20 cellular contexts compared by ENCODE assay signal in genomic region chr11:132716037-132716436, GRCh38.
DNase-seq lines count a peak whose midpoint lies in the region; ATAC-seq and TF ChIP-seq lines count a peak whose summit lies in the region.
"Had no signal": no experiment of that assay in that cellular context is flagged by ENCODE, and none has a peak within 500 bp of the region (broad histone marks: within the 10 kb centered on the region; RNA-seq: fewer than 3 reads in every experiment).

No MANE protein-coding gene starts in this region.

- CTCF ChIA-PET in activated CD4-positive, alpha-beta T cell treated with anti-CD3 and anti-CD28 coated beads for 36 hours (lab: Charles Lee), result no interaction called here
- CTCF ChIA-PET in Caco-2 (lab: Charles Lee), result no interaction called here

- H3K9me3 ChIP-seq in DND-41 (ENCODE audit: insufficient read depth, low read length, severe bottlenecking), result no peaks in the 10 kb centered on the region
- H3K9me3 ChIP-seq in Caco-2, result peaks cover 4% of the 10 kb centered on the region; the same call in 1 of the 2 replicates
- H3K9me3 ChIP-seq: A549 had no signal

- H3K27ac ChIP-seq in DND-41 (ENCODE audit: low read length), result peak overlapping the region; percentile 22; the same call in 1 of the 2 replicates
- no peak overlapping the region for H3K27ac ChIP-seq in mesendoderm (ENCODE audit: low read depth, low read length)
- H3K27ac ChIP-seq: 22Rv1; A549; BLaER1 treated with 17β-estradiol and CSF1 and Interleukin-3, amounts not matched to agents 10 nM and 100 nM; C4-2B had no signal

- no peaks in the 10 kb centered on the region for H3K79me1 ChIP-seq in mesendoderm (ENCODE audit: low read length)

- H3K4ac ChIP-seq in mesendoderm (ENCODE audit: low read depth, low read length), result no peak overlapping the region

- H3K27ac Mint-ChIP-seq in activated CD4-positive, alpha-beta T cell treated with anti-CD3 and anti-CD28 coated beads for 36 hours, result peak overlapping the region; percentile 4
- no peak overlapping the region for H3K27ac Mint-ChIP-seq in Caco-2 (ENCODE audit: unreplicated experiment)
- H3K27ac Mint-ChIP-seq: B cell; CD4-positive, alpha-beta T cell; CD8-positive, alpha-beta T cell had no signal

- TF ChIP-seq CTCF in DND-41 (IDR thresholded peaks at IDR 0.05; ENCODE audit: borderline replicate concordance, extremely low read depth, low read length, poor library complexity, severe bottlenecking), result no peak
- no peak for TF ChIP-seq CTCF in Caco-2 (IDR thresholded peaks at IDR 0.05; ENCODE audit: insufficient read depth in 1 of 2, low read depth in 1 of 2, low read length in 1 of 2, severe bottlenecking in 1 of 2, unreplicated experiment in 1 of 2)

- H3K4me2 ChIP-seq in DND-41 (ENCODE audit: insufficient read depth, low read length) (no peak overlapping the region), mesendoderm (ENCODE audit: low read length) (no peak overlapping the region)
- H3K4me2 ChIP-seq: A549; BLaER1 treated with 17β-estradiol and CSF1 and Interleukin-3, amounts not matched to agents 10 nM and 100 nM had no signal

- H3K4me1 ChIP-seq in DND-41 (ENCODE audit: insufficient read depth, low read length) (peaks cover 39% of the 10 kb centered on the region), mesendoderm (ENCODE audit: control insufficient read depth, low read depth, low read length) (peaks cover 4% of the 10 kb centered on the region), Caco-2 (no peaks in the 10 kb centered on the region)
- H3K4me1 ChIP-seq: A549 had no signal

- no peak overlapping the region for H3K9ac ChIP-seq in DND-41 (ENCODE audit: low read depth, low read length)
- H3K9ac ChIP-seq in mesendoderm (ENCODE audit: low read length), result no peak overlapping the region
- H3K9ac ChIP-seq: BLaER1 treated with 17β-estradiol and CSF1 and Interleukin-3, amounts not matched to agents 10 nM and 100 nM had no signal

- no peak overlapping the region for H2BK5ac ChIP-seq in mesendoderm (ENCODE audit: low read length)

- ATAC-seq in activated CD4-positive, alpha-beta T cell treated with anti-CD3 and anti-CD28 coated beads for 36 hours, result no peak
- ATAC-seq in DND-41 (ENCODE audit: insufficient read depth, low read depth) (no peak), left lobe of liver (peak; percentile 99)
- ATAC-seq: A549; CD8-positive, alpha-beta T cell had no signal

- no peaks in the 10 kb centered on the region for H3K36me3 Mint-ChIP-seq in activated CD4-positive, alpha-beta T cell treated with anti-CD3 and anti-CD28 coated beads for 36 hours (ENCODE audit: low read depth)
- no peaks in the 10 kb centered on the region for H3K36me3 Mint-ChIP-seq in Caco-2 (ENCODE audit: insufficient read depth, unreplicated experiment)
- H3K36me3 Mint-ChIP-seq: CD8-positive, alpha-beta T cell had no signal

- no peak overlapping the region for H3K4me3 Mint-ChIP-seq in activated CD4-positive, alpha-beta T cell treated with anti-CD3 and anti-CD28 coated beads for 36 hours
- H3K4me3 Mint-ChIP-seq in Caco-2 (ENCODE audit: unreplicated experiment), result no peak overlapping the region
- H3K4me3 Mint-ChIP-seq: B cell; CD4-positive, alpha-beta T cell; CD8-positive, alpha-beta T cell had no signal

- WGBS in mesendoderm (ENCODE audit: extremely low coverage, insufficient coverage, low lambda C conversion rate), result no CpG with 5 or more reads among the region's 2 CpGs

- H3K4me3 ChIP-seq in DND-41 (ENCODE audit: low read depth in 1 of 2, low read length in 2 of 2) (no peak overlapping the region), mesendoderm (ENCODE audit: low read length) (no peak overlapping the region), Caco-2 (ENCODE audit: low read depth, low read length) (no peak overlapping the region)
- H3K4me3 ChIP-seq: A549; BLaER1 treated with 17β-estradiol and CSF1 and Interleukin-3, amounts not matched to agents 10 nM and 100 nM had no signal

- H3K79me2 ChIP-seq in DND-41 (ENCODE audit: insufficient read depth, low read length) (no peaks in the 10 kb centered on the region), mesendoderm (ENCODE audit: control insufficient read depth, insufficient read depth, low read length) (no peaks in the 10 kb centered on the region)

- no peaks in the 10 kb centered on the region for H4K20me1 ChIP-seq in DND-41 (ENCODE audit: insufficient read depth, low read length)
- H4K20me1 ChIP-seq: BLaER1 treated with 17β-estradiol and CSF1 and Interleukin-3, amounts not matched to agents 10 nM and 100 nM had no signal

- H2AK5ac ChIP-seq in mesendoderm (ENCODE audit: low read length), result no peak overlapping the region

- no peak for DNase-seq in activated CD4-positive, alpha-beta T cell treated with anti-CD3 and anti-CD28 coated beads for 36 hours
- DNase-seq in activated CD4-positive, alpha-beta T cell treated with anti-CD3 and anti-CD28 coated beads, Interleukin-2, amount 50 U/mL, for 1 hour, result no peak
- DNase-seq in DND-41 (no peak), left lobe of liver (ENCODE audit: low spot score) (peak; percentile 75), mesendoderm (peak; percentile 7), NCI-H2171 (lab: John Stamatoyannopoulos, UW) (no peak), Caco-2 (no peak)
- DNase-seq: AML-193; CD4-positive, alpha-beta T cell; CD8-positive, alpha-beta T cell; DMS 273 treated with DMSO at 0.1 percent for 48 hours; DMS153; DMS53; DMS79; GF-D8 had no signal

- H3K18ac ChIP-seq in mesendoderm (ENCODE audit: low read length), result no peak overlapping the region

- H4K5ac ChIP-seq in mesendoderm (ENCODE audit: low read length), result no peak overlapping the region

- BruUV-seq in Caco-2 (replicated peaks; lab: Mats Ljungman, UMichigan), result no TSS peak

- H3K4me1 Mint-ChIP-seq in activated CD4-positive, alpha-beta T cell treated with anti-CD3 and anti-CD28 coated beads for 36 hours, result peaks cover 26% of the 10 kb centered on the region
- no peaks in the 10 kb centered on the region for H3K4me1 Mint-ChIP-seq in Caco-2 (ENCODE audit: low read depth, unreplicated experiment)

- H2BK120ac ChIP-seq in mesendoderm (ENCODE audit: low read depth, low read length), result no peak overlapping the region

- no peaks in the 10 kb centered on the region for H3K27me3 ChIP-seq in DND-41 (ENCODE audit: insufficient read depth, low read length, poor library complexity)
- H3K27me3 ChIP-seq in mesendoderm (ENCODE audit: insufficient read depth, low read length, poor library complexity), result no peaks in the 10 kb centered on the region
- H3K27me3 ChIP-seq in Caco-2 (replicated peaks; ENCODE audit: control insufficient read depth, insufficient read depth, low read length), result no peaks in the 10 kb centered on the region

- H4K8ac ChIP-seq in mesendoderm (ENCODE audit: low read depth, low read length), result no peak overlapping the region

- no peaks in the 10 kb centered on the region for H3K9me3 Mint-ChIP-seq in activated CD4-positive, alpha-beta T cell treated with anti-CD3 and anti-CD28 coated beads for 36 hours (ENCODE audit: low read depth)
- H3K9me3 Mint-ChIP-seq in Caco-2 (ENCODE audit: unreplicated experiment), result no peaks in the 10 kb centered on the region
- H3K9me3 Mint-ChIP-seq: CD4-positive, alpha-beta T cell; CD8-positive, alpha-beta T cell had no signal

- no peak overlapping the region for H3K56ac ChIP-seq in mesendoderm (ENCODE audit: low read length)

- H3K23ac ChIP-seq in mesendoderm (ENCODE audit: low read length), result peak overlapping the region; percentile 52

- POLR2A ChIA-PET in activated CD4-positive, alpha-beta T cell treated with anti-CD3 and anti-CD28 coated beads for 36 hours (lab: Charles Lee), result no interaction called here
- POLR2A ChIA-PET in Caco-2 (lab: Charles Lee), result no interaction called here

- intact Hi-C loops in activated CD4-positive, alpha-beta T cell treated with anti-CD3 and anti-CD28 coated beads for 36 hours (cut with DNase I, micrococcal nuclease), result no loop called here
- intact Hi-C loops in Caco-2 (cut with micrococcal nuclease; ENCODE audit: unreplicated experiment), result no loop called here

- no peak overlapping the region for H2BK15ac ChIP-seq in mesendoderm (replicated peaks; ENCODE audit: low read depth)

- H3K27me3 Mint-ChIP-seq in activated CD4-positive, alpha-beta T cell treated with anti-CD3 and anti-CD28 coated beads for 36 hours, result no peaks in the 10 kb centered on the region
- H3K27me3 Mint-ChIP-seq in Caco-2 (ENCODE audit: insufficient read depth, unreplicated experiment), result peaks cover 10% of the 10 kb centered on the region
- H3K27me3 Mint-ChIP-seq: B cell; CD4-positive, alpha-beta T cell had no signal

- H3K36me3 ChIP-seq in DND-41 (ENCODE audit: insufficient read depth, low read length) (no peaks in the 10 kb centered on the region), mesendoderm (ENCODE audit: control insufficient read depth, insufficient read depth, low read length) (no peaks in the 10 kb centered on the region), Caco-2 (ENCODE audit: control insufficient read depth, insufficient read depth, low read length) (no peaks in the 10 kb centered on the region)
- H3K36me3 ChIP-seq: BLaER1 treated with 17β-estradiol and CSF1 and Interleukin-3, amounts not matched to agents 10 nM and 100 nM had no signal

- no peak overlapping the region for H2AFZ ChIP-seq in DND-41 (ENCODE audit: low read depth, low read length)

Comparison
In these comparisons a context has a peak if more than half of its experiments do, and no peak if none do; other contexts are left out.
1. DNase-seq: peak in left lobe of liver (single experiment) and mesendoderm (single experiment); none in activated CD4-positive, alpha-beta T cell treated with anti-CD3 and anti-CD28 coated beads for 36 hours (single experiment), activated CD4-positive, alpha-beta T cell treated with anti-CD3 and anti-CD28 coated beads, Interleukin-2, amount 50 U/mL, for 1 hour (single experiment), DND-41 (single experiment), NCI-H2171 (single experiment) and Caco-2 (0 of 2).